In the genomic region with DNA sequence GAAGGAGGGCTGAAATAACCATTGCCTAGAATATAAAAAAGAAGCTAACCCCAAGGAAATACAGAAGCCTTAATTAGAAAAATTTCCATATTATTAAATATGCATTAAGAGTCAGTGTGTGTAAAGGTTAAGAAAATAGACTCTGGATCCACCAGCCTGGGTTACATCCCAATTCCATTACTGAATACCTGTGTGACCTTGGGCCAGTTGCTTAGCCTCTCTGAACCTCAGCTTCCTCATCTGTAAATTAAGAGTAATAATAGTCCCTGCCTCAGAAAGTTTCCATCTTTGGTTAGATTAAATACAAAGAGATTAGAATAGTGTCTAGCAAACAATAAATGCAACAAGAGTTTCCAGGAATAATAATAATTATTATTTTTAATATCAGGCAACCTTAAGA, we compare ENCODE assay signal across 26 cellular contexts.
"Had no signal": no experiment of that assay in that cellular context is flagged by ENCODE, and none has a peak within 500 bp of the region (broad histone marks: within the 10 kb centered on the region; RNA-seq: fewer than 3 reads in every experiment).

No MANE protein-coding gene starts in this region.

- DNase-seq: dermis blood vessel endothelial cell; effector memory CD4-positive, alpha-beta T cell; esophagus squamous epithelium; foreskin melanocyte; glutamatergic neuron; heart right ventricle; hippocampal formation; left cardiac atrium; left lung; naive thymus-derived CD8-positive, alpha-beta T cell; nephron progenitor cell; nucleus accumbens; stimulated activated CD4-positive, alpha-beta T cell treated with anti-CD3 and anti-CD28 coated beads, Interleukin-12 subunit alpha, Interleukin-12 subunit beta, amount 100 ng/mL, for 4 hours; stimulated activated CD4-positive, alpha-beta T cell treated with anti-CD3 and anti-CD28 coated beads, Interleukin-1b, Interleukin-23, amount 100 ng/mL, for 48 hours; stimulated activated CD4-positive, alpha-beta T cell treated with anti-CD3 and anti-CD28 coated beads, Interleukin-4, amount 100 ng/mL, for 1 hour; stimulated activated CD8-positive, alpha-beta memory T cell treated with anti-CD3 and anti-CD28 coated beads, Interleukin-4, amount 100 ng/mL, for 48 hours; stimulated activated naive CD4-positive, alpha-beta T cell treated with Interleukin-2 at 50 U/mL for 16 hours; stomach; thyroid gland had no signal

- ATAC-seq: left lung; naive thymus-derived CD8-positive, alpha-beta T cell; sciatic nerve had no signal

- H3K27me3 Mint-ChIP-seq: type B pancreatic cell had no signal

- H3K4me3 ChIP-seq: esophagus squamous epithelium, heart right ventricle, left lung, mucosa of descending colon, prostate gland, right atrium auricular region, smooth muscle cell, stomach, thyroid gland had no signal

- H3K4me1 Mint-ChIP-seq: mesothelial cell of epicardium had no signal

- H3K27ac ChIP-seq: esophagus squamous epithelium, heart right ventricle, left lung, prostate gland, right atrium auricular region, thyroid gland had no signal

- H3K27me3 ChIP-seq: esophagus squamous epithelium, heart right ventricle, left lung, right atrium auricular region, stomach, thyroid gland had no signal

- H3K9me3 ChIP-seq: esophagus squamous epithelium, heart right ventricle, left lung, mucosa of descending colon, prostate gland, right atrium auricular region, stomach, thyroid gland had no signal

- H3K27ac Mint-ChIP-seq: mesothelial cell of epicardium; naive thymus-derived CD8-positive, alpha-beta T cell; nephron progenitor cell; type B pancreatic cell had no signal

- H3K36me3 ChIP-seq: esophagus squamous epithelium, left lung, prostate gland, right atrium auricular region, thyroid gland had no signal

- H3K4me2 ChIP-seq: smooth muscle cell had no signal

- H3K4me3 Mint-ChIP-seq: mesothelial cell of epicardium; naive thymus-derived CD8-positive, alpha-beta T cell; nephron progenitor cell; type B pancreatic cell had no signal

- H3K4me1 ChIP-seq: left lung, prostate gland, thyroid gland had no signal
